In genomic region chr10:129772472-129773358, GRCh38 we compare ENCODE assay signal across 18 cellular contexts.
A peak's percentile ranks its signal among the peaks of the same experiment; 100 is the strongest.
DNase-seq lines count a peak whose midpoint lies in the region; ATAC-seq and TF ChIP-seq lines count a peak whose summit lies in the region.
"Had no signal": no experiment of that assay in that cellular context is flagged by ENCODE, and none has a peak within 500 bp of the region (broad histone marks: within the 10 kb centered on the region; RNA-seq: fewer than 3 reads in every experiment).

No MANE protein-coding gene starts in this region.

- no peaks in the 10 kb centered on the region for H3K9me3 ChIP-seq in right cardiac atrium (ENCODE audit: control insufficient read depth, low read length)
- no peaks in the 10 kb centered on the region for H3K9me3 ChIP-seq in upper lobe of right lung
- no peaks in the 10 kb centered on the region for H3K9me3 ChIP-seq in sigmoid colon
- H3K9me3 ChIP-seq: BLaER1 treated with 17β-estradiol and CSF1 and Interleukin-3, amounts not matched to agents 10 nM and 100 nM; MG63 had no signal

- TF ChIP-seq CTCF in osteocyte (IDR thresholded peaks at IDR 0.05): no peak
- TF ChIP-seq CTCF in upper lobe of right lung (IDR thresholded peaks at IDR 0.05): no peak
- no peak for TF ChIP-seq CTCF in sigmoid colon (IDR thresholded peaks at IDR 0.05)

- ATAC-seq in right cardiac atrium: no peak
- ATAC-seq in esophagus mucosa: peak; percentile 77
- ATAC-seq in upper lobe of right lung: no peak
- no peak for ATAC-seq in GM21786 (IDR thresholded peaks at IDR 0.05; ENCODE audit: unreplicated experiment)
- ATAC-seq: Panc1, Right ventricle myocardium inferior had no signal

- H3K9me3 Mint-ChIP-seq in osteocyte (ENCODE audit: unreplicated experiment): peaks cover 23% of the 10 kb centered on the region

- no peak overlapping the region for H3K4me3 ChIP-seq in right cardiac atrium (ENCODE audit: low read length)
- no peak overlapping the region for H3K4me3 ChIP-seq in upper lobe of right lung
- no peak overlapping the region for H3K4me3 ChIP-seq in sigmoid colon
- H3K4me3 ChIP-seq: BLaER1 treated with 17β-estradiol and CSF1 and Interleukin-3, amounts not matched to agents 10 nM and 100 nM; MG63 had no signal

- no peak overlapping the region for H3K4me3 Mint-ChIP-seq in osteocyte (ENCODE audit: unreplicated experiment)

- H3K4me1 ChIP-seq in right cardiac atrium (ENCODE audit: control insufficient read depth, insufficient read depth, low read length) (no peaks in the 10 kb centered on the region), upper lobe of right lung (no peaks in the 10 kb centered on the region), sigmoid colon (no peaks in the 10 kb centered on the region)

- peaks cover 4% of the 10 kb centered on the region for H3K36me3 Mint-ChIP-seq in osteocyte (ENCODE audit: unreplicated experiment)

- H3K36me3 ChIP-seq in upper lobe of right lung (no peaks in the 10 kb centered on the region), sigmoid colon (peaks cover 0 to 17% (median 3%) of the 10 kb centered on the region in 4 donors)
- H3K36me3 ChIP-seq: MG63 had no signal

- TF ChIP-seq POLR2A in sigmoid colon (IDR thresholded peaks at IDR 0.05): no peak

- 89% methylated on average over 17 of the region's 17 CpGs for WGBS in right cardiac atrium
- WGBS in sigmoid colon, 2 donors: 71 to 96% methylated on average over 17 of the region's 17 CpGs

- no peaks in the 10 kb centered on the region for H3K4me1 Mint-ChIP-seq in osteocyte (ENCODE audit: unreplicated experiment)

- no peak overlapping the region for H3K27ac Mint-ChIP-seq in osteocyte (ENCODE audit: unreplicated experiment)

- H3K27ac ChIP-seq in right cardiac atrium (ENCODE audit: low read length) (no peak overlapping the region), upper lobe of right lung (no peak overlapping the region), sigmoid colon (no peak overlapping the region)
- H3K27ac ChIP-seq: BLaER1 treated with 17β-estradiol and CSF1 and Interleukin-3, amounts not matched to agents 10 nM and 100 nM had no signal

- intact Hi-C loops in cardiac septum (cut with DNase I) (no loop called here), right cardiac atrium (cut with DNase I) (no loop called here), upper lobe of right lung (cut with DNase I) (no loop called here), sigmoid colon (cut with DNase I) (no loop called here)

- H3K27me3 ChIP-seq in right cardiac atrium (ENCODE audit: control insufficient read depth, insufficient read depth): no peaks in the 10 kb centered on the region
- H3K27me3 ChIP-seq in upper lobe of right lung: no peaks in the 10 kb centered on the region
- no peaks in the 10 kb centered on the region for H3K27me3 ChIP-seq in sigmoid colon
- H3K27me3 ChIP-seq: BLaER1 treated with 17β-estradiol and CSF1 and Interleukin-3, amounts not matched to agents 10 nM and 100 nM; MG63 had no signal

- DNase-seq in cardiac septum (ENCODE audit: low spot score) (peak; percentile 61), right cardiac atrium (no peak), osteocyte (ENCODE audit: extremely low spot score, unreplicated experiment) (peak; percentile 78), upper lobe of right lung (peak; percentile 46), hepatic stellate cell (ENCODE audit: low spot score) (no peak), sigmoid colon (no peak)
- DNase-seq: DMS 273 treated with DMSO at 0.1 percent for 48 hours, H7, MG63, NCI-H1092 treated with DMSO at 0.1 percent for 48 hours, NCI-H187, NCI-H446, NCI-H774 had no signal

- no peak for TF ChIP-seq EP300 in sigmoid colon (IDR thresholded peaks at IDR 0.05)

- no peaks in the 10 kb centered on the region for H3K27me3 Mint-ChIP-seq in osteocyte (ENCODE audit: unreplicated experiment)

Comparison
In these comparisons a context has a peak if more than half of its experiments do, and no peak if none do; other contexts are left out.
1. DNase-seq: peak in cardiac septum (single experiment), osteocyte (single experiment) and upper lobe of right lung (single experiment); none in right cardiac atrium (0 of 3), hepatic stellate cell (single experiment) and sigmoid colon (single experiment).